In the genomic region with DNA sequence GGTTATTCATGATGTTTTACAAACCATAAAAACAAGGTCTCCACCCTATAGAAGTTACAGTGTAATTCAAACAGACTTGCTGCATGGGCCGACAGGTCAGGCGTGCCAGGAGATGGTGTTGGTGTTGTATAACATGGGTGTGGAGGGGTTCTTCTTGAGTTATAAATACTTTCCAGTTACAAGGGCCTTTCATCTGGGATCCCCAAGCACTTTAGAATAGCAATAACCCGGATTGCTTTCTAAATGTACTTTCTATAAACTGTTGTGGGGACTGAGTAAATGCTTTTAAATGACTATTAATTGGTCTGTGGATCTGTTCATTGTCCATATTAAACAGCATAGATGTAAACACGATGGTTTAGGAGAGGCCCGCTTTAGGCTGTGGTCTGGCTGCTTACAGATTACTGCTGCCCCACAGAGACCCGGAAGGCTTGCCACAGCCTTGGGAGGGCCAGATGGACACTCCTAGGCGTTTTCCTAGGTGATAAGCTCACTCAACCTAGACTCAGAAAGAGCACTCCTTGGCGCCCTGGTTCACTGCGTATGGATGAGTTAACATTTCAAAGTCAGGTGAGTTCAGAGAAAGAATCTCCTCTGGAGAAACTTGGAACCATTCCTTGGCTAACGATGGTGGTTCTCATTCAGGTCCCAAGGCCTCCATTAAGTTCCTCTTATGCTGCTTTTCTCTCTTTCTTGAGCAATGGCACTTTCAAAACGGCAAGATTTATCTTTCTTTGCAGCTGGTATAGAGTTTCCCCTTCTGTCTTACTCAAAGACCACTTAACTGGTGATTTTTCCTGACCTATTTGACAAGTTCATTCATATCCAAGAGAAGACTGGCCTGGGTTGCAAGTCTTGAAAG, we compare ENCODE assay signal across 1 cellular context.
TF ChIP-seq lines count a peak whose summit lies in the region.

No MANE protein-coding gene starts in this region.

TF ChIP-seq in K562, 482 proteins besides CTCF, POLR2A, EP300 and RAD21 (continued from another document and continues in another):
- no peak for TF ChIP-seq ZNF668 (CRISPR knock-in tag; IDR thresholded peaks at IDR 0.05)
- no peak for TF ChIP-seq ZNF644 (tag; IDR thresholded peaks at IDR 0.05; ENCODE audit: low read depth)
- no peak for TF ChIP-seq FOXM1 (IDR thresholded peaks at IDR 0.05; ENCODE audit: low read depth)
- no peak for TF ChIP-seq FOXM1 (CRISPR knock-in tag; IDR thresholded peaks at IDR 0.05; ENCODE audit: low read depth)
- no peak for TF ChIP-seq ZNF384 (IDR thresholded peaks at IDR 0.05; ENCODE audit: low read depth, low read length)
- TF ChIP-seq ZEB2 (IDR thresholded peaks at IDR 0.05), result no peak
- no peak for TF ChIP-seq JUN (IDR thresholded peaks at IDR 0.05; ENCODE audit: borderline replicate concordance, low read depth, low read length)
- no peak for TF ChIP-seq JUN (CRISPR knock-in tag; IDR thresholded peaks at IDR 0.05; ENCODE audit: borderline replicate concordance)
- TF ChIP-seq CCAR2 (IDR thresholded peaks at IDR 0.05; ENCODE audit: low read depth, low read length), result no peak
- TF ChIP-seq, protein P1, sequence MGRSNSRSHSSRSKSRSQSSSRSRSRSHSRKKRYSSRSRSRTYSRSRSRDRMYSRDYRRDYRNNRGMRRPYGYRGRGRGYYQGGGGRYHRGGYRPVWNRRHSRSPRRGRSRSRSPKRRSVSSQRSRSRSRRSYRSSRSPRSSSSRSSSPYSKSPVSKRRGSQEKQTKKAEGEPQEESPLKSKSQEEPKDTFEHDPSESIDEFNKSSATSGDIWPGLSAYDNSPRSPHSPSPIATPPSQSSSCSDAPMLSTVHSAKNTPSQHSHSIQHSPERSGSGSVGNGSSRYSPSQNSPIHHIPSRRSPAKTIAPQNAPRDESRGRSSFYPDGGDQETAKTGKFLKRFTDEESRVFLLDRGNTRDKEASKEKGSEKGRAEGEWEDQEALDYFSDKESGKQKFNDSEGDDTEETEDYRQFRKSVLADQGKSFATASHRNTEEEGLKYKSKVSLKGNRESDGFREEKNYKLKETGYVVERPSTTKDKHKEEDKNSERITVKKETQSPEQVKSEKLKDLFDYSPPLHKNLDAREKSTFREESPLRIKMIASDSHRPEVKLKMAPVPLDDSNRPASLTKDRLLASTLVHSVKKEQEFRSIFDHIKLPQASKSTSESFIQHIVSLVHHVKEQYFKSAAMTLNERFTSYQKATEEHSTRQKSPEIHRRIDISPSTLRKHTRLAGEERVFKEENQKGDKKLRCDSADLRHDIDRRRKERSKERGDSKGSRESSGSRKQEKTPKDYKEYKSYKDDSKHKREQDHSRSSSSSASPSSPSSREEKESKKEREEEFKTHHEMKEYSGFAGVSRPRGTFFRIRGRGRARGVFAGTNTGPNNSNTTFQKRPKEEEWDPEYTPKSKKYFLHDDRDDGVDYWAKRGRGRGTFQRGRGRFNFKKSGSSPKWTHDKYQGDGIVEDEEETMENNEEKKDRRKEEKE (IDR thresholded peaks at IDR 0.05; ENCODE audit: borderline replicate concordance in 1 of 2, control insufficient read depth in 1 of 2, low read depth in 2 of 2, low read length in 1 of 2), result no peak
- no peak for TF ChIP-seq TSC22D4 (tag; IDR thresholded peaks at IDR 0.05)
- TF ChIP-seq NCOR1 (IDR thresholded peaks at IDR 0.05), result peak; percentile 66
- TF ChIP-seq KLF16 (IDR thresholded peaks at IDR 0.05), result peak; percentile 58; the same call in 1 of the 2 replicates
- no peak for TF ChIP-seq PHF21A (IDR thresholded peaks at IDR 0.05; ENCODE audit: borderline replicate concordance, low read depth)
- no peak for TF ChIP-seq MAFG (tag; conservative IDR thresholded peaks at IDR 0.05)
- peak; percentile 35; the same call in 1 of the 2 replicates for TF ChIP-seq GATA2 (CRISPR knock-in tag; IDR thresholded peaks at IDR 0.05)
- TF ChIP-seq ZNF780A (CRISPR knock-in tag; IDR thresholded peaks at IDR 0.05), result no peak
- no peak for TF ChIP-seq SNIP1 (IDR thresholded peaks at IDR 0.05; ENCODE audit: low read depth)
- TF ChIP-seq LARP7 (IDR thresholded peaks at IDR 0.05), result no peak
- no peak for TF ChIP-seq SPI1 (IDR thresholded peaks at IDR 0.05; ENCODE audit: borderline replicate concordance, low read depth, low read length)
- TF ChIP-seq, protein P2, sequence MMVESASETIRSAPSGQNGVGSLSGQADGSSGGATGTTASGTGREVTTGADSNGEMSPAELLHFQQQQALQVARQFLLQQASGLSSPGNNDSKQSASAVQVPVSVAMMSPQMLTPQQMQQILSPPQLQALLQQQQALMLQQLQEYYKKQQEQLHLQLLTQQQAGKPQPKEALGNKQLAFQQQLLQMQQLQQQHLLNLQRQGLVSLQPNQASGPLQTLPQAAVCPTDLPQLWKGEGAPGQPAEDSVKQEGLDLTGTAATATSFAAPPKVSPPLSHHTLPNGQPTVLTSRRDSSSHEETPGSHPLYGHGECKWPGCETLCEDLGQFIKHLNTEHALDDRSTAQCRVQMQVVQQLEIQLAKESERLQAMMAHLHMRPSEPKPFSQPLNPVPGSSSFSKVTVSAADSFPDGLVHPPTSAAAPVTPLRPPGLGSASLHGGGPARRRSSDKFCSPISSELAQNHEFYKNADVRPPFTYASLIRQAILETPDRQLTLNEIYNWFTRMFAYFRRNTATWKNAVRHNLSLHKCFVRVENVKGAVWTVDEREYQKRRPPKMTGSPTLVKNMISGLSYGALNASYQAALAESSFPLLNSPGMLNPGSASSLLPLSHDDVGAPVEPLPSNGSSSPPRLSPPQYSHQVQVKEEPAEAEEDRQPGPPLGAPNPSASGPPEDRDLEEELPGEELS (CRISPR knock-in tag; IDR thresholded peaks at IDR 0.05; ENCODE audit: borderline replicate concordance), result no peak
- no peak for TF ChIP-seq STAT5B (CRISPR knock-in tag; IDR thresholded peaks at IDR 0.05)
- TF ChIP-seq, protein P3, sequence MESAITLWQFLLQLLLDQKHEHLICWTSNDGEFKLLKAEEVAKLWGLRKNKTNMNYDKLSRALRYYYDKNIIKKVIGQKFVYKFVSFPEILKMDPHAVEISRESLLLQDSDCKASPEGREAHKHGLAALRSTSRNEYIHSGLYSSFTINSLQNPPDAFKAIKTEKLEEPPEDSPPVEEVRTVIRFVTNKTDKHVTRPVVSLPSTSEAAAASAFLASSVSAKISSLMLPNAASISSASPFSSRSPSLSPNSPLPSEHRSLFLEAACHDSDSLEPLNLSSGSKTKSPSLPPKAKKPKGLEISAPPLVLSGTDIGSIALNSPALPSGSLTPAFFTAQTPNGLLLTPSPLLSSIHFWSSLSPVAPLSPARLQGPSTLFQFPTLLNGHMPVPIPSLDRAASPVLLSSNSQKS (CRISPR knock-in tag; IDR thresholded peaks at IDR 0.05), result no peak
- no peak for TF ChIP-seq WHSC1 (IDR thresholded peaks at IDR 0.05; ENCODE audit: low read length)
- no peak for TF ChIP-seq CBX2 (IDR thresholded peaks at IDR 0.05; ENCODE audit: insufficient read depth, low read length, poor library complexity, severe bottlenecking)
- TF ChIP-seq TRIM28 (IDR thresholded peaks at IDR 0.05), result no peak
- TF ChIP-seq, protein P4, sequence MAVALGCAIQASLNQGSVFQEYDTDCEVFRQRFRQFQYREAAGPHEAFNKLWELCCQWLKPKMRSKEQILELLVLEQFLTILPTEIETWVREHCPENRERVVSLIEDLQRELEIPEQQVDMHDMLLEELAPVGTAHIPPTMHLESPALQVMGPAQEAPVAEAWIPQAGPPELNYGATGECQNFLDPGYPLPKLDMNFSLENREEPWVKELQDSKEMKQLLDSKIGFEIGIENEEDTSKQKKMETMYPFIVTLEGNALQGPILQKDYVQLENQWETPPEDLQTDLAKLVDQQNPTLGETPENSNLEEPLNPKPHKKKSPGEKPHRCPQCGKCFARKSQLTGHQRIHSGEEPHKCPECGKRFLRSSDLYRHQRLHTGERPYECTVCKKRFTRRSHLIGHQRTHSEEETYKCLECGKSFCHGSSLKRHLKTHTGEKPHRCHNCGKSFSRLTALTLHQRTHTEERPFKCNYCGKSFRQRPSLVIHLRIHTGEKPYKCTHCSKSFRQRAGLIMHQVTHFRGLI (CRISPR knock-in tag; IDR thresholded peaks at IDR 0.05), result no peak
- TF ChIP-seq HMG20B (CRISPR knock-in tag; IDR thresholded peaks at IDR 0.05), result no peak
- no peak for TF ChIP-seq LCOR (CRISPR knock-in tag; IDR thresholded peaks at IDR 0.05)
- no peak for TF ChIP-seq ZBTB17 (CRISPR knock-in tag; IDR thresholded peaks at IDR 0.05)
- TF ChIP-seq, protein P5, sequence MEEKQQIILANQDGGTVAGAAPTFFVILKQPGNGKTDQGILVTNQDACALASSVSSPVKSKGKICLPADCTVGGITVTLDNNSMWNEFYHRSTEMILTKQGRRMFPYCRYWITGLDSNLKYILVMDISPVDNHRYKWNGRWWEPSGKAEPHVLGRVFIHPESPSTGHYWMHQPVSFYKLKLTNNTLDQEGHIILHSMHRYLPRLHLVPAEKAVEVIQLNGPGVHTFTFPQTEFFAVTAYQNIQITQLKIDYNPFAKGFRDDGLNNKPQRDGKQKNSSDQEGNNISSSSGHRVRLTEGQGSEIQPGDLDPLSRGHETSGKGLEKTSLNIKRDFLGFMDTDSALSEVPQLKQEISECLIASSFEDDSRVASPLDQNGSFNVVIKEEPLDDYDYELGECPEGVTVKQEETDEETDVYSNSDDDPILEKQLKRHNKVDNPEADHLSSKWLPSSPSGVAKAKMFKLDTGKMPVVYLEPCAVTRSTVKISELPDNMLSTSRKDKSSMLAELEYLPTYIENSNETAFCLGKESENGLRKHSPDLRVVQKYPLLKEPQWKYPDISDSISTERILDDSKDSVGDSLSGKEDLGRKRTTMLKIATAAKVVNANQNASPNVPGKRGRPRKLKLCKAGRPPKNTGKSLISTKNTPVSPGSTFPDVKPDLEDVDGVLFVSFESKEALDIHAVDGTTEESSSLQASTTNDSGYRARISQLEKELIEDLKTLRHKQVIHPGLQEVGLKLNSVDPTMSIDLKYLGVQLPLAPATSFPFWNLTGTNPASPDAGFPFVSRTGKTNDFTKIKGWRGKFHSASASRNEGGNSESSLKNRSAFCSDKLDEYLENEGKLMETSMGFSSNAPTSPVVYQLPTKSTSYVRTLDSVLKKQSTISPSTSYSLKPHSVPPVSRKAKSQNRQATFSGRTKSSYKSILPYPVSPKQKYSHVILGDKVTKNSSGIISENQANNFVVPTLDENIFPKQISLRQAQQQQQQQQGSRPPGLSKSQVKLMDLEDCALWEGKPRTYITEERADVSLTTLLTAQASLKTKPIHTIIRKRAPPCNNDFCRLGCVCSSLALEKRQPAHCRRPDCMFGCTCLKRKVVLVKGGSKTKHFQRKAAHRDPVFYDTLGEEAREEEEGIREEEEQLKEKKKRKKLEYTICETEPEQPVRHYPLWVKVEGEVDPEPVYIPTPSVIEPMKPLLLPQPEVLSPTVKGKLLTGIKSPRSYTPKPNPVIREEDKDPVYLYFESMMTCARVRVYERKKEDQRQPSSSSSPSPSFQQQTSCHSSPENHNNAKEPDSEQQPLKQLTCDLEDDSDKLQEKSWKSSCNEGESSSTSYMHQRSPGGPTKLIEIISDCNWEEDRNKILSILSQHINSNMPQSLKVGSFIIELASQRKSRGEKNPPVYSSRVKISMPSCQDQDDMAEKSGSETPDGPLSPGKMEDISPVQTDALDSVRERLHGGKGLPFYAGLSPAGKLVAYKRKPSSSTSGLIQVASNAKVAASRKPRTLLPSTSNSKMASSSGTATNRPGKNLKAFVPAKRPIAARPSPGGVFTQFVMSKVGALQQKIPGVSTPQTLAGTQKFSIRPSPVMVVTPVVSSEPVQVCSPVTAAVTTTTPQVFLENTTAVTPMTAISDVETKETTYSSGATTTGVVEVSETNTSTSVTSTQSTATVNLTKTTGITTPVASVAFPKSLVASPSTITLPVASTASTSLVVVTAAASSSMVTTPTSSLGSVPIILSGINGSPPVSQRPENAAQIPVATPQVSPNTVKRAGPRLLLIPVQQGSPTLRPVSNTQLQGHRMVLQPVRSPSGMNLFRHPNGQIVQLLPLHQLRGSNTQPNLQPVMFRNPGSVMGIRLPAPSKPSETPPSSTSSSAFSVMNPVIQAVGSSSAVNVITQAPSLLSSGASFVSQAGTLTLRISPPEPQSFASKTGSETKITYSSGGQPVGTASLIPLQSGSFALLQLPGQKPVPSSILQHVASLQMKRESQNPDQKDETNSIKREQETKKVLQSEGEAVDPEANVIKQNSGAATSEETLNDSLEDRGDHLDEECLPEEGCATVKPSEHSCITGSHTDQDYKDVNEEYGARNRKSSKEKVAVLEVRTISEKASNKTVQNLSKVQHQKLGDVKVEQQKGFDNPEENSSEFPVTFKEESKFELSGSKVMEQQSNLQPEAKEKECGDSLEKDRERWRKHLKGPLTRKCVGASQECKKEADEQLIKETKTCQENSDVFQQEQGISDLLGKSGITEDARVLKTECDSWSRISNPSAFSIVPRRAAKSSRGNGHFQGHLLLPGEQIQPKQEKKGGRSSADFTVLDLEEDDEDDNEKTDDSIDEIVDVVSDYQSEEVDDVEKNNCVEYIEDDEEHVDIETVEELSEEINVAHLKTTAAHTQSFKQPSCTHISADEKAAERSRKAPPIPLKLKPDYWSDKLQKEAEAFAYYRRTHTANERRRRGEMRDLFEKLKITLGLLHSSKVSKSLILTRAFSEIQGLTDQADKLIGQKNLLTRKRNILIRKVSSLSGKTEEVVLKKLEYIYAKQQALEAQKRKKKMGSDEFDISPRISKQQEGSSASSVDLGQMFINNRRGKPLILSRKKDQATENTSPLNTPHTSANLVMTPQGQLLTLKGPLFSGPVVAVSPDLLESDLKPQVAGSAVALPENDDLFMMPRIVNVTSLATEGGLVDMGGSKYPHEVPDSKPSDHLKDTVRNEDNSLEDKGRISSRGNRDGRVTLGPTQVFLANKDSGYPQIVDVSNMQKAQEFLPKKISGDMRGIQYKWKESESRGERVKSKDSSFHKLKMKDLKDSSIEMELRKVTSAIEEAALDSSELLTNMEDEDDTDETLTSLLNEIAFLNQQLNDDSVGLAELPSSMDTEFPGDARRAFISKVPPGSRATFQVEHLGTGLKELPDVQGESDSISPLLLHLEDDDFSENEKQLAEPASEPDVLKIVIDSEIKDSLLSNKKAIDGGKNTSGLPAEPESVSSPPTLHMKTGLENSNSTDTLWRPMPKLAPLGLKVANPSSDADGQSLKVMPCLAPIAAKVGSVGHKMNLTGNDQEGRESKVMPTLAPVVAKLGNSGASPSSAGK (IDR thresholded peaks at IDR 0.05), result no peak
- TF ChIP-seq HNRNPH1 (optimal IDR thresholded peaks at IDR 0.05; ENCODE audit: low read depth, low read length), result no peak
- TF ChIP-seq ZNF253 (CRISPR knock-in tag; conservative IDR thresholded peaks at IDR 0.05), result no peak
- TF ChIP-seq, protein P6, sequence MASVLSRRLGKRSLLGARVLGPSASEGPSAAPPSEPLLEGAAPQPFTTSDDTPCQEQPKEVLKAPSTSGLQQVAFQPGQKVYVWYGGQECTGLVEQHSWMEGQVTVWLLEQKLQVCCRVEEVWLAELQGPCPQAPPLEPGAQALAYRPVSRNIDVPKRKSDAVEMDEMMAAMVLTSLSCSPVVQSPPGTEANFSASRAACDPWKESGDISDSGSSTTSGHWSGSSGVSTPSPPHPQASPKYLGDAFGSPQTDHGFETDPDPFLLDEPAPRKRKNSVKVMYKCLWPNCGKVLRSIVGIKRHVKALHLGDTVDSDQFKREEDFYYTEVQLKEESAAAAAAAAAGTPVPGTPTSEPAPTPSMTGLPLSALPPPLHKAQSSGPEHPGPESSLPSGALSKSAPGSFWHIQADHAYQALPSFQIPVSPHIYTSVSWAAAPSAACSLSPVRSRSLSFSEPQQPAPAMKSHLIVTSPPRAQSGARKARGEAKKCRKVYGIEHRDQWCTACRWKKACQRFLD (CRISPR knock-in tag; IDR thresholded peaks at IDR 0.05), result no peak
- TF ChIP-seq SRSF7 (optimal IDR thresholded peaks at IDR 0.05; ENCODE audit: low read depth, low read length), result no peak
- no peak for TF ChIP-seq FUS (optimal IDR thresholded peaks at IDR 0.05; ENCODE audit: low read depth, low read length)
- TF ChIP-seq ASH1L (IDR thresholded peaks at IDR 0.05; ENCODE audit: borderline replicate concordance, low read depth, partially characterized antibody), result no peak
- no peak for TF ChIP-seq ZNF239 (CRISPR knock-in tag; IDR thresholded peaks at IDR 0.05)
- no peak for TF ChIP-seq FOXA3 (CRISPR knock-in tag; conservative IDR thresholded peaks at IDR 0.05 in 1 of 2, IDR thresholded peaks at IDR 0.05 in 1 of 2)
- TF ChIP-seq NCOA4 (IDR thresholded peaks at IDR 0.05; ENCODE audit: partially characterized antibody), result no peak
- no peak for TF ChIP-seq ATF7 (IDR thresholded peaks at IDR 0.05)
- TF ChIP-seq ARID2 (IDR thresholded peaks at IDR 0.05), result no peak
